ENCODE assay signal across 8 cellular contexts in genomic region chr19:36420961-36421748, GRCh38. TPM values are rescaled to one million over a fixed set of nuclear protein-coding genes. Genes with fewer than 3 reads are reported as not detected.
A peak's percentile ranks its signal among the peaks of the same experiment; 100 is the strongest.
DNase-seq lines count a peak whose midpoint lies in the region; ATAC-seq, FAIRE-seq and TF ChIP-seq lines count a peak whose summit lies in the region.

No MANE protein-coding gene starts in this region.

- intact Hi-C loops in kidney (cut with DNase I) = no loop called here

- no peak overlapping the region for H3K27ac ChIP-seq in kidney (ENCODE audit: low read depth in 2 of 2, low read length in 2 of 2)
- no peak overlapping the region for H3K27ac ChIP-seq in substantia nigra (ENCODE audit: low read depth, low read length, poor library complexity, severe bottlenecking)

- H3K27me3 ChIP-seq in bronchial epithelial cell (ENCODE audit: control insufficient read depth, insufficient read depth, low read length) = no peaks in the 10 kb centered on the region

- H3K9ac ChIP-seq in kidney (ENCODE audit: low read length in 2 of 2) = no peak overlapping the region

- TF ChIP-seq CTCF in bronchial epithelial cell (IDR thresholded peaks at IDR 0.05; ENCODE audit: insufficient read depth, low read length, severe bottlenecking) = no peak
- no peak for TF ChIP-seq CTCF in kidney (IDR thresholded peaks at IDR 0.05; ENCODE audit: borderline replicate concordance, extremely low read depth, insufficient read depth)

- H3K4me3 ChIP-seq in bronchial epithelial cell (ENCODE audit: low read depth, low read length) = peak overlapping the region; percentile 10
- peak overlapping the region; percentile 55 to 67 for H3K4me3 ChIP-seq in kidney (ENCODE audit: low read length in 2 of 2)

- ATAC-seq in GM18870 (IDR thresholded peaks at IDR 0.05; ENCODE audit: unreplicated experiment) = no peak

- no peaks in the 10 kb centered on the region for H3K9me3 ChIP-seq in kidney (ENCODE audit: control insufficient read depth in 1 of 2, low read length in 2 of 2)

- H3K36me3 ChIP-seq in bronchial epithelial cell (ENCODE audit: control insufficient read depth, insufficient read depth, low read length) = no peaks in the 10 kb centered on the region
- no peaks in the 10 kb centered on the region for H3K36me3 ChIP-seq in kidney (ENCODE audit: control insufficient read depth in 1 of 2, insufficient read depth in 2 of 2, low read length in 2 of 2)

- no peak for FAIRE-seq in bronchial epithelial cell (lab: Jason Lieb, UNC)
- no peak for FAIRE-seq in kidney (lab: Jason Lieb, UNC)

- peaks cover 0 to 9% of the 10 kb centered on the region in 2 donors for H3K4me1 ChIP-seq in kidney (ENCODE audit: control insufficient read depth in 1 of 2, insufficient read depth in 1 of 2, low read depth in 1 of 2, low read length in 2 of 2)

- DNase-seq in DMS53 (lab: John Stamatoyannopoulos, UW) = peak; percentile 75
- no peak for DNase-seq in DMS53 treated with DMSO at 0.1 percent for 48 hours (lab: John Stamatoyannopoulos, UW; ENCODE audit: unreplicated experiment)
- DNase-seq in bronchial epithelial cell (ENCODE audit: low read depth) = no peak
- DNase-seq in kidney = peak; percentile 61
- peak in 26 of 49 donors; percentile 0 to 46 (median 10) for DNase-seq in substantia nigra (lab: John Stamatoyannopoulos, UW)
- DNase-seq in NCI-H1417 treated with DMSO at 0.1 percent for 48 hours (lab: John Stamatoyannopoulos, UW) = no peak
- DNase-seq in NCI-H1436 (lab: John Stamatoyannopoulos, UW) = no peak

RNA-seq across cellular contexts. Expression of gene ZFP82, which starts 2.7 kb away (rescaled TPM):
- total RNA-seq in bronchial epithelial cell (3.5 and 4.2 TPM in 2 replicates), kidney (7.9 TPM)
- polyA plus RNA-seq in kidney (ENCODE audit: insufficient read depth, low read depth, low replicate concordance) = 4.5 TPM

RNA-seq across cellular contexts. Expression of gene ZFP14, which starts 42.2 kb away (rescaled TPM):
- total RNA-seq in bronchial epithelial cell (1.6 and 2.6 TPM in 2 replicates), kidney (7.3 TPM)
- 4.3 TPM for polyA plus RNA-seq in kidney (ENCODE audit: insufficient read depth, low read depth, low replicate concordance)

Comparison
In these comparisons a context has a peak if more than half of its experiments do, and no peak if none do; other contexts are left out.
1. DNase-seq: peak in DMS53 (single experiment), kidney (single experiment) and substantia nigra (26 of 49); none in DMS53 treated with DMSO at 0.1 percent for 48 hours (single experiment), bronchial epithelial cell (single experiment), NCI-H1417 treated with DMSO at 0.1 percent for 48 hours (single experiment) and NCI-H1436 (single experiment).